Comparison of ENCODE assay signal across 18 cellular contexts in genomic region chr7:73906874-73907273, GRCh38. TPM values are rescaled to one million over a fixed set of nuclear protein-coding genes. Genes with fewer than 3 reads are reported as not detected.
DNase-seq lines count a peak whose midpoint lies in the region; ATAC-seq and TF ChIP-seq lines count a peak whose summit lies in the region.
"Had no signal": no experiment of that assay in that cellular context is flagged by ENCODE, and none has a peak within 500 bp of the region (broad histone marks: within the 10 kb centered on the region; RNA-seq: fewer than 3 reads in every experiment).

No MANE protein-coding gene starts in this region.

- no peaks in the 10 kb centered on the region for H3K79me1 ChIP-seq in neuronal stem cell (ENCODE audit: low read depth, low read length)

- H4K8ac ChIP-seq in neuronal stem cell (ENCODE audit: low read depth, low read length), result no peak overlapping the region

- no peak overlapping the region for H3K23ac ChIP-seq in neuronal stem cell (ENCODE audit: low read depth, low read length, poor library complexity)

- WGBS in esophagus muscularis mucosa, result 84% methylated on average over 13 of the region's 13 CpGs
- WGBS in neuronal stem cell (ENCODE audit: extremely low coverage in 2 of 2, insufficient read length in 2 of 2, insufficient replicate concordance in 1 of 2), 2 donors, result no CpG with 5 or more reads among the region's 13 CpGs

- H3K18ac ChIP-seq in neuronal stem cell (ENCODE audit: low read length), result no peak overlapping the region

- H3K27ac Mint-ChIP-seq in endothelial cell (ENCODE audit: unreplicated experiment), result no peak overlapping the region
- H3K27ac Mint-ChIP-seq in GM23338, result no peak overlapping the region
- H3K27ac Mint-ChIP-seq: CD4-positive, alpha-beta T cell had no signal

- no peak for TF ChIP-seq EP300 in esophagus muscularis mucosa (IDR thresholded peaks at IDR 0.05)

- no peak overlapping the region for H2BK120ac ChIP-seq in neuronal stem cell (ENCODE audit: low read depth, low read length)

- H3K36me3 ChIP-seq in H7 (replicated peaks; ENCODE audit: control insufficient read depth, insufficient read depth, low read length), result no peaks in the 10 kb centered on the region
- no peaks in the 10 kb centered on the region for H3K36me3 ChIP-seq in esophagus muscularis mucosa
- no peaks in the 10 kb centered on the region for H3K36me3 ChIP-seq in neuronal stem cell (replicated peaks in 1 of 2; ENCODE audit: control insufficient read depth in 2 of 2, insufficient read depth in 2 of 2, low read length in 2 of 2)
- no peaks in the 10 kb centered on the region for H3K36me3 ChIP-seq in GM23338 (ENCODE audit: insufficient read depth)
- H3K36me3 ChIP-seq: BE2C had no signal

- H3K27me3 ChIP-seq in H7 (ENCODE audit: control insufficient read depth, insufficient read depth, low read length) (no peaks in the 10 kb centered on the region), esophagus muscularis mucosa (no peaks in the 10 kb centered on the region), neuronal stem cell (ENCODE audit: control insufficient read depth in 3 of 3, insufficient read depth in 3 of 3, low read depth in 1 of 3, low read length in 3 of 3) (no peaks in the 10 kb centered on the region), GM23338 (ENCODE audit: insufficient read depth) (no peaks in the 10 kb centered on the region)
- H3K27me3 ChIP-seq: BE2C had no signal

- no peak overlapping the region for H3K14ac ChIP-seq in neuronal stem cell (ENCODE audit: low read length)

- H2BK12ac ChIP-seq in neuronal stem cell (ENCODE audit: low read length), result no peak overlapping the region

- H3K9me3 ChIP-seq in esophagus muscularis mucosa (no peaks in the 10 kb centered on the region), neuronal stem cell (replicated peaks in 1 of 2; ENCODE audit: control insufficient read depth in 2 of 2, insufficient read depth in 1 of 2, low read depth in 1 of 2, low read length in 2 of 2) (no peaks in the 10 kb centered on the region)
- H3K9me3 ChIP-seq: BE2C had no signal

- TF ChIP-seq POLR2A in esophagus muscularis mucosa (IDR thresholded peaks at IDR 0.05; ENCODE audit: low read depth), result no peak

- no peak overlapping the region for H3K27ac ChIP-seq in esophagus muscularis mucosa (replicated peaks in 1 of 4)
- no peak overlapping the region for H3K27ac ChIP-seq in neuronal stem cell (replicated peaks; ENCODE audit: low read length)
- H3K27ac ChIP-seq in GM23338 (ENCODE audit: low read depth), result no peak overlapping the region
- H3K27ac ChIP-seq: KMS-11 had no signal

- H3K9me3 Mint-ChIP-seq in endothelial cell (ENCODE audit: unreplicated experiment) (no peaks in the 10 kb centered on the region), GM23338 (no peaks in the 10 kb centered on the region)
- H3K9me3 Mint-ChIP-seq: CD4-positive, alpha-beta T cell had no signal

- H3K4me1 Mint-ChIP-seq in endothelial cell (ENCODE audit: unreplicated experiment) (no peaks in the 10 kb centered on the region), GM23338 (peaks cover 16% of the 10 kb centered on the region; the same call in 2 of the 3 replicates)

- H2AFZ ChIP-seq in neuronal stem cell (ENCODE audit: low read length) (peak overlapping the region; percentile 17), GM23338 (no peak overlapping the region)

- no peak for TF ChIP-seq CTCF in esophagus muscularis mucosa (IDR thresholded peaks at IDR 0.05)
- TF ChIP-seq CTCF in endothelial cell (IDR thresholded peaks at IDR 0.05; ENCODE audit: unreplicated experiment), result no peak
- TF ChIP-seq CTCF in GM23338 (conservative IDR thresholded peaks at IDR 0.05; ENCODE audit: low read depth in 2 of 2), result no peak

- H4K20me1 ChIP-seq in GM23338 (replicated peaks; ENCODE audit: insufficient read depth), result no peaks in the 10 kb centered on the region

- H3K4me1 ChIP-seq in esophagus muscularis mucosa, result peaks cover 3 to 19% (median 10%) of the 10 kb centered on the region in 4 donors
- H3K4me1 ChIP-seq in neuronal stem cell (ENCODE audit: control insufficient read depth in 2 of 2, insufficient read depth in 1 of 2, low read depth in 1 of 2, low read length in 2 of 2), result peaks cover 0 to 8% of the 10 kb centered on the region in 2 donors
- H3K4me1 ChIP-seq in GM23338 (ENCODE audit: insufficient read depth), result peaks cover 6% of the 10 kb centered on the region; the same call in 1 of the 2 replicates
- H3K4me1 ChIP-seq: BE2C had no signal

- H3K79me2 ChIP-seq in GM23338 (replicated peaks; ENCODE audit: insufficient read depth), result no peaks in the 10 kb centered on the region

- H2AK5ac ChIP-seq in neuronal stem cell (ENCODE audit: low read depth, low read length), result no peak overlapping the region

- H3K9me2 ChIP-seq in GM23338 (ENCODE audit: insufficient read depth), result no peaks in the 10 kb centered on the region

- no peak overlapping the region for H2BK5ac ChIP-seq in neuronal stem cell (ENCODE audit: low read length)

- H3K4me3 ChIP-seq in H7 (ENCODE audit: insufficient read depth, low read depth, low read length) (no peak overlapping the region), esophagus muscularis mucosa (no peak overlapping the region), neuronal stem cell (ENCODE audit: low read length in 2 of 2) (no peak overlapping the region), GM23338 (no peak overlapping the region)

- H3K4me3 Mint-ChIP-seq in endothelial cell (ENCODE audit: unreplicated experiment), result no peak overlapping the region
- no peak overlapping the region for H3K4me3 Mint-ChIP-seq in GM23338
- H3K4me3 Mint-ChIP-seq: CD4-positive, alpha-beta T cell had no signal

- H3K9ac ChIP-seq in neuronal stem cell (ENCODE audit: low read depth, low read length, poor library complexity), result no peak overlapping the region
- H3K9ac ChIP-seq: KMS-11 had no signal

- H3K36me3 Mint-ChIP-seq in endothelial cell (ENCODE audit: low read depth, unreplicated experiment), result no peaks in the 10 kb centered on the region
- no peaks in the 10 kb centered on the region for H3K36me3 Mint-ChIP-seq in GM23338 (ENCODE audit: low read depth)

- no peaks in the 10 kb centered on the region for H3F3A ChIP-seq in GM23338 (replicated peaks; ENCODE audit: low read depth)

- peaks cover 5% of the 10 kb centered on the region for H3K27me3 Mint-ChIP-seq in endothelial cell (ENCODE audit: unreplicated experiment)
- H3K27me3 Mint-ChIP-seq in GM23338 (ENCODE audit: insufficient read depth, low read depth, poor library complexity), result peaks cover 13% of the 10 kb centered on the region
- H3K27me3 Mint-ChIP-seq: CD4-positive, alpha-beta T cell had no signal

- intact Hi-C loops in esophagus muscularis mucosa (cut with DNase I), result no loop called here

- no peak overlapping the region for H2BK15ac ChIP-seq in neuronal stem cell (ENCODE audit: low read length)

- H4K91ac ChIP-seq in neuronal stem cell (ENCODE audit: low read depth, low read length, poor library complexity), result no peak overlapping the region

- DNase-seq in AG20443 (ENCODE audit: low spot score) (peak; percentile 18), H7 (peak; percentile 12), esophagus muscularis mucosa (ENCODE audit: extremely low spot score) (peak; percentile 89), neuronal stem cell (ENCODE audit: low spot score) (no peak), endothelial cell (ENCODE audit: low spot score) (no peak), GM23338 (ENCODE audit: low spot score) (no peak)
- DNase-seq: BE2C, NCI-H1436, NCI-H2029, NCI-H748 treated with DMSO at 0.1 percent for 48 hours had no signal

- no peak overlapping the region for H3K4me2 ChIP-seq in neuronal stem cell (ENCODE audit: insufficient read depth, low read length, poor library complexity, severe bottlenecking)
- no peak overlapping the region for H3K4me2 ChIP-seq in GM23338
- H3K4me2 ChIP-seq: KMS-11 had no signal

- ATAC-seq in GM21786 (IDR thresholded peaks at IDR 0.05; ENCODE audit: unreplicated experiment), result no peak
- no peak for ATAC-seq in HG02763 (IDR thresholded peaks at IDR 0.05; ENCODE audit: unreplicated experiment)
- no peak for ATAC-seq in GM23338
- ATAC-seq: HepG2, Panc1, Right ventricle myocardium inferior had no signal

- H3K4ac ChIP-seq in neuronal stem cell (ENCODE audit: low read length), result no peak overlapping the region

TF ChIP-seq in GM23338, 12 proteins besides CTCF, POLR2A, EP300 and RAD21:
- TF ChIP-seq JUNB (IDR thresholded peaks at IDR 0.05; ENCODE audit: unreplicated experiment), result no peak
- TF ChIP-seq EZH2phosphoT487 (IDR thresholded peaks at IDR 0.05; ENCODE audit: unreplicated experiment), result no peak
- no peak for TF ChIP-seq ZNF114 (CRISPR knock-in tag; IDR thresholded peaks at IDR 0.05)
- no peak for TF ChIP-seq CREB1 (CRISPR knock-in tag; IDR thresholded peaks at IDR 0.05; ENCODE audit: low read depth)
- no peak for TF ChIP-seq ETS1 (IDR thresholded peaks at IDR 0.05)
- TF ChIP-seq EZH2 (IDR thresholded peaks at IDR 0.05; ENCODE audit: low read depth, unreplicated experiment), result no peak
- TF ChIP-seq ZNF331 (CRISPR knock-in tag; IDR thresholded peaks at IDR 0.05; ENCODE audit: low read depth), result no peak
- TF ChIP-seq POLR2AphosphoS5 (IDR thresholded peaks at IDR 0.05; ENCODE audit: low read depth), result no peak
- no peak for TF ChIP-seq STAT1 (IDR thresholded peaks at IDR 0.05; ENCODE audit: unreplicated experiment)
- TF ChIP-seq NANOG (IDR thresholded peaks at IDR 0.05; ENCODE audit: borderline replicate concordance), result no peak

RNA-seq across cellular contexts. Expression of gene TMEM270, which starts 45.9 kb away (rescaled TPM):
- total RNA-seq in H7 (2014; rRNA removed; shearing (Covaris generic)), result not detected in 2 replicates
- not detected for total RNA-seq in esophagus muscularis mucosa
- polyA plus RNA-seq in neuronal stem cell (2013, experiment 1 of 2), result not detected
- 0.04 TPM for polyA plus RNA-seq in neuronal stem cell (2013, experiment 2 of 2)
- total RNA-seq in endothelial cell (ENCODE audit: unreplicated experiment), result not detected
- total RNA-seq in GM23338 (2014; rRNA removed; shearing (Covaris generic)), result not detected in 2 replicates
- polyA plus RNA-seq in GM23338 (2016; fragmentation: Nextera tagmentation; extraction: Ambion mirVana), result not detected in 2 replicates
- total RNA-seq: CD4-positive, alpha-beta T cell; HepG2; NCI-H460; Right ventricle myocardium inferior had no signal
- polyA plus RNA-seq: HepG2 had no signal

Comparison
In these comparisons a context has a peak if more than half of its experiments do, and no peak if none do; other contexts are left out.
1. DNase-seq: peak in AG20443 (single experiment), H7 (single experiment) and esophagus muscularis mucosa (single experiment); none in neuronal stem cell (single experiment), endothelial cell (single experiment) and GM23338 (single experiment).